1 cellular context compared by ENCODE assay signal in the genomic region with DNA sequence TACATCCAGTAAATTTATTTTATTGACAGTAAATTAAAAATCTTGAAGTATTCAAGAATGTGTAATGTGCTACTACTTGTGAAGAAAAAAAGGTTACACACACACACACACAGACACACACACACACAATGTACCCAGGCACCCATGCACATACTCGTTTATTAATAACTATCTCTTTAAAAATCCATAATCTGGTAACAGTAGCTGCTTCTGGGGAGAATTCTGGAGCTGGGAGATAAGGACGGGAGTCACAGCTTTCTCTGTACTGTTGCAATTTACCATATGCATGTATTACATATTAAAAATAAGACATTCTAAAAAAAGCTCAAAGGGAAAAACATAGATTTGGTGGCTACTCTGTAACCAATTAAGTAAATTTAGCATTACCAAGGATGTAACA.
A peak's percentile ranks its signal among the peaks of the same experiment; 100 is the strongest.
TF ChIP-seq lines count a peak whose summit lies in the region.

No MANE protein-coding gene starts in this region.

TF ChIP-seq in K562, 482 proteins besides CTCF, POLR2A, EP300 and RAD21 (continues in another document):
- TF ChIP-seq TAL1 (IDR thresholded peaks at IDR 0.05) (peak; percentile 85), HNRNPUL1 (IDR thresholded peaks at IDR 0.05; ENCODE audit: low read length) (no peak), CBFB (CRISPR knock-in tag; IDR thresholded peaks at IDR 0.05) (no peak), POLR2AphosphoS5 (IDR thresholded peaks at IDR 0.05; ENCODE audit: control insufficient read depth, insufficient read depth, low read depth, low read length) (peak; percentile 51; the same call in 1 of the 2 replicates), XRCC3 (IDR thresholded peaks at IDR 0.05) (no peak), ZNF121 (CRISPR knock-in tag; conservative IDR thresholded peaks at IDR 0.05) (no peak), NFATC3 (IDR thresholded peaks at IDR 0.05) (no peak), NFIC (IDR thresholded peaks at IDR 0.05) (0 out of 2 replicates have a peak, but pooled peaks have one; percentile 21), SOX6 (IDR thresholded peaks at IDR 0.05) (peak; percentile 14; the same call in 1 of the 2 replicates), HNRNPH1 (optimal IDR thresholded peaks at IDR 0.05; ENCODE audit: low read depth, low read length) (no peak), SMARCC2 (IDR thresholded peaks at IDR 0.05; ENCODE audit: low read depth) (0 out of 2 replicates have a peak, but pooled peaks have one; percentile 40), ZNF586 (CRISPR knock-in tag; conservative IDR thresholded peaks at IDR 0.05) (no peak), TCF3 (CRISPR knock-in tag; IDR thresholded peaks at IDR 0.05) (peak; percentile 85), ETV6 (IDR thresholded peaks at IDR 0.05; ENCODE audit: borderline replicate concordance in 1 of 2, low read depth in 2 of 2, low read length in 1 of 2) (no peak), ETV6 (CRISPR knock-in tag; IDR thresholded peaks at IDR 0.05; ENCODE audit: borderline replicate concordance) (no peak), KDM1A (IDR thresholded peaks at IDR 0.05) (peak in 1 of 2 experiments; percentile 13; a peak in 2 of 4 replicates), TRIM24 (IDR thresholded peaks at IDR 0.05) (peak in 1 of 2 experiments; percentile 27; a peak in 1 of 4 replicates), ZNF668 (CRISPR knock-in tag; IDR thresholded peaks at IDR 0.05) (no peak), RAD51 (IDR thresholded peaks at IDR 0.05; ENCODE audit: borderline replicate concordance, low read depth) (no peak), PHB (CRISPR knock-in tag; IDR thresholded peaks at IDR 0.05) (no peak), DPF2 (IDR thresholded peaks at IDR 0.05) (peak; percentile 55; the same call in 1 of the 2 replicates), CBFA2T3 (IDR thresholded peaks at IDR 0.05) (peak; percentile 82), ZNF408 (CRISPR knock-in tag; IDR thresholded peaks at IDR 0.05; ENCODE audit: low read depth) (no peak), CBFA2T2 (conservative IDR thresholded peaks at IDR 0.05) (peak; percentile 70), ZNF133 (CRISPR knock-in tag; IDR thresholded peaks at IDR 0.05) (no peak), MAFF (IDR thresholded peaks at IDR 0.05; ENCODE audit: low read length) (no peak), ESRRB (CRISPR knock-in tag; IDR thresholded peaks at IDR 0.05; ENCODE audit: borderline replicate concordance) (no peak), RCOR1 (IDR thresholded peaks at IDR 0.05; ENCODE audit: borderline replicate concordance in 1 of 2, low read depth in 2 of 2, low read length in 2 of 2) (0 out of 4 replicates have a peak, but pooled peaks of 1 of the 2 experiments have one; percentile 39), PTBP1 (IDR thresholded peaks at IDR 0.05; ENCODE audit: low read depth, low read length) (no peak), HDAC3 (IDR thresholded peaks at IDR 0.05; ENCODE audit: borderline replicate concordance, partially characterized antibody) (peak; percentile 21), ESRRA (IDR thresholded peaks at IDR 0.05; ENCODE audit: borderline replicate concordance, low read depth) (no peak), ZNF12 (CRISPR knock-in tag; IDR thresholded peaks at IDR 0.05) (no peak), RFX1 (IDR thresholded peaks at IDR 0.05) (0 out of 2 replicates have a peak, but pooled peaks have one; percentile 5), MCM3 (IDR thresholded peaks at IDR 0.05) (no peak), KAT7 (CRISPR knock-in tag; IDR thresholded peaks at IDR 0.05; ENCODE audit: borderline replicate concordance) (no peak), NCOA2 (IDR thresholded peaks at IDR 0.05; ENCODE audit: partially characterized antibody in 2 of 2) (no peak), ZNF695 (CRISPR knock-in tag; IDR thresholded peaks at IDR 0.05) (no peak), ARID1B (IDR thresholded peaks at IDR 0.05) (peak; percentile 80)
- TF ChIP-seq, protein P1, sequence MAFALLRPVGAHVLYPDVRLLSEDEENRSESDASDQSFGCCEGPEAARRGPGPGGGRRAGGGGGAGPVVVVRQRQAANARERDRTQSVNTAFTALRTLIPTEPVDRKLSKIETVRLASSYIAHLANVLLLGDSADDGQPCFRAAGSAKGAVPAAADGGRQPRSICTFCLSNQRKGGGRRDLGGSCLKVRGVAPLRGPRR (CRISPR knock-in tag; IDR thresholded peaks at IDR 0.05), result no peak
- TF ChIP-seq, protein P2, sequence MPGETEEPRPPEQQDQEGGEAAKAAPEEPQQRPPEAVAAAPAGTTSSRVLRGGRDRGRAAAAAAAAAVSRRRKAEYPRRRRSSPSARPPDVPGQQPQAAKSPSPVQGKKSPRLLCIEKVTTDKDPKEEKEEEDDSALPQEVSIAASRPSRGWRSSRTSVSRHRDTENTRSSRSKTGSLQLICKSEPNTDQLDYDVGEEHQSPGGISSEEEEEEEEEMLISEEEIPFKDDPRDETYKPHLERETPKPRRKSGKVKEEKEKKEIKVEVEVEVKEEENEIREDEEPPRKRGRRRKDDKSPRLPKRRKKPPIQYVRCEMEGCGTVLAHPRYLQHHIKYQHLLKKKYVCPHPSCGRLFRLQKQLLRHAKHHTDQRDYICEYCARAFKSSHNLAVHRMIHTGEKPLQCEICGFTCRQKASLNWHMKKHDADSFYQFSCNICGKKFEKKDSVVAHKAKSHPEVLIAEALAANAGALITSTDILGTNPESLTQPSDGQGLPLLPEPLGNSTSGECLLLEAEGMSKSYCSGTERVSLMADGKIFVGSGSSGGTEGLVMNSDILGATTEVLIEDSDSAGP (CRISPR knock-in tag; IDR thresholded peaks at IDR 0.05), result peak; percentile 76; the same call in 1 of the 2 replicates
- TF ChIP-seq, protein P3, sequence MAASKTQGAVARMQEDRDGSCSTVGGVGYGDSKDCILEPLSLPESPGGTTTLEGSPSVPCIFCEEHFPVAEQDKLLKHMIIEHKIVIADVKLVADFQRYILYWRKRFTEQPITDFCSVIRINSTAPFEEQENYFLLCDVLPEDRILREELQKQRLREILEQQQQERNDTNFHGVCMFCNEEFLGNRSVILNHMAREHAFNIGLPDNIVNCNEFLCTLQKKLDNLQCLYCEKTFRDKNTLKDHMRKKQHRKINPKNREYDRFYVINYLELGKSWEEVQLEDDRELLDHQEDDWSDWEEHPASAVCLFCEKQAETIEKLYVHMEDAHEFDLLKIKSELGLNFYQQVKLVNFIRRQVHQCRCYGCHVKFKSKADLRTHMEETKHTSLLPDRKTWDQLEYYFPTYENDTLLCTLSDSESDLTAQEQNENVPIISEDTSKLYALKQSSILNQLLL (CRISPR knock-in tag; IDR thresholded peaks at IDR 0.05; ENCODE audit: borderline replicate concordance), result no peak
- TF ChIP-seq, protein P4, sequence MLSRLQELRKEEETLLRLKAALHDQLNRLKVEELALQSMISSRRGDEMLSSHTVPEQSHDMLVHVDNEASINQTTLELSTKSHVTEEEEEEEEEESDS (CRISPR knock-in tag; IDR thresholded peaks at IDR 0.05), result no peak
- TF ChIP-seq, protein P5, sequence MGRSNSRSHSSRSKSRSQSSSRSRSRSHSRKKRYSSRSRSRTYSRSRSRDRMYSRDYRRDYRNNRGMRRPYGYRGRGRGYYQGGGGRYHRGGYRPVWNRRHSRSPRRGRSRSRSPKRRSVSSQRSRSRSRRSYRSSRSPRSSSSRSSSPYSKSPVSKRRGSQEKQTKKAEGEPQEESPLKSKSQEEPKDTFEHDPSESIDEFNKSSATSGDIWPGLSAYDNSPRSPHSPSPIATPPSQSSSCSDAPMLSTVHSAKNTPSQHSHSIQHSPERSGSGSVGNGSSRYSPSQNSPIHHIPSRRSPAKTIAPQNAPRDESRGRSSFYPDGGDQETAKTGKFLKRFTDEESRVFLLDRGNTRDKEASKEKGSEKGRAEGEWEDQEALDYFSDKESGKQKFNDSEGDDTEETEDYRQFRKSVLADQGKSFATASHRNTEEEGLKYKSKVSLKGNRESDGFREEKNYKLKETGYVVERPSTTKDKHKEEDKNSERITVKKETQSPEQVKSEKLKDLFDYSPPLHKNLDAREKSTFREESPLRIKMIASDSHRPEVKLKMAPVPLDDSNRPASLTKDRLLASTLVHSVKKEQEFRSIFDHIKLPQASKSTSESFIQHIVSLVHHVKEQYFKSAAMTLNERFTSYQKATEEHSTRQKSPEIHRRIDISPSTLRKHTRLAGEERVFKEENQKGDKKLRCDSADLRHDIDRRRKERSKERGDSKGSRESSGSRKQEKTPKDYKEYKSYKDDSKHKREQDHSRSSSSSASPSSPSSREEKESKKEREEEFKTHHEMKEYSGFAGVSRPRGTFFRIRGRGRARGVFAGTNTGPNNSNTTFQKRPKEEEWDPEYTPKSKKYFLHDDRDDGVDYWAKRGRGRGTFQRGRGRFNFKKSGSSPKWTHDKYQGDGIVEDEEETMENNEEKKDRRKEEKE (IDR thresholded peaks at IDR 0.05; ENCODE audit: borderline replicate concordance in 1 of 2, control insufficient read depth in 1 of 2, low read depth in 2 of 2, low read length in 1 of 2), result no peak
- TF ChIP-seq, protein P6, sequence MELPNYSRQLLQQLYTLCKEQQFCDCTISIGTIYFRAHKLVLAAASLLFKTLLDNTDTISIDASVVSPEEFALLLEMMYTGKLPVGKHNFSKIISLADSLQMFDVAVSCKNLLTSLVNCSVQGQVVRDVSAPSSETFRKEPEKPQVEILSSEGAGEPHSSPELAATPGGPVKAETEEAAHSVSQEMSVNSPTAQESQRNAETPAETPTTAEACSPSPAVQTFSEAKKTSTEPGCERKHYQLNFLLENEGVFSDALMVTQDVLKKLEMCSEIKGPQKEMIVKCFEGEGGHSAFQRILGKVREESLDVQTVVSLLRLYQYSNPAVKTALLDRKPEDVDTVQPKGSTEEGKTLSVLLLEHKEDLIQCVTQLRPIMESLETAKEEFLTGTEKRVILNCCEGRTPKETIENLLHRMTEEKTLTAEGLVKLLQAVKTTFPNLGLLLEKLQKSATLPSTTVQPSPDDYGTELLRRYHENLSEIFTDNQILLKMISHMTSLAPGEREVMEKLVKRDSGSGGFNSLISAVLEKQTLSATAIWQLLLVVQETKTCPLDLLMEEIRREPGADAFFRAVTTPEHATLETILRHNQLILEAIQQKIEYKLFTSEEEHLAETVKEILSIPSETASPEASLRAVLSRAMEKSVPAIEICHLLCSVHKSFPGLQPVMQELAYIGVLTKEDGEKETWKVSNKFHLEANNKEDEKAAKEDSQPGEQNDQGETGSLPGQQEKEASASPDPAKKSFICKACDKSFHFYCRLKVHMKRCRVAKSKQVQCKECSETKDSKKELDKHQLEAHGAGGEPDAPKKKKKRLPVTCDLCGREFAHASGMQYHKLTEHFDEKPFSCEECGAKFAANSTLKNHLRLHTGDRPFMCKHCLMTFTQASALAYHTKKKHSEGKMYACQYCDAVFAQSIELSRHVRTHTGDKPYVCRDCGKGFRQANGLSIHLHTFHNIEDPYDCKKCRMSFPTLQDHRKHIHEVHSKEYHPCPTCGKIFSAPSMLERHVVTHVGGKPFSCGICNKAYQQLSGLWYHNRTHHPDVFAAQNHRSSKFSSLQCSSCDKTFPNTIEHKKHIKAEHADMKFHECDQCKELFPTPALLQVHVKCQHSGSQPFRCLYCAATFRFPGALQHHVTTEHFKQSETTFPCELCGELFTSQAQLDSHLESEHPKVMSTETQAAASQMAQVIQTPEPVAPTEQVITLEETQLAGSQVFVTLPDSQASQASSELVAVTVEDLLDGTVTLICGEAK (IDR thresholded peaks at IDR 0.05), result no peak
- TF ChIP-seq, protein P6 (CRISPR knock-in tag; IDR thresholded peaks at IDR 0.05), result no peak
- TF ChIP-seq, protein P7, sequence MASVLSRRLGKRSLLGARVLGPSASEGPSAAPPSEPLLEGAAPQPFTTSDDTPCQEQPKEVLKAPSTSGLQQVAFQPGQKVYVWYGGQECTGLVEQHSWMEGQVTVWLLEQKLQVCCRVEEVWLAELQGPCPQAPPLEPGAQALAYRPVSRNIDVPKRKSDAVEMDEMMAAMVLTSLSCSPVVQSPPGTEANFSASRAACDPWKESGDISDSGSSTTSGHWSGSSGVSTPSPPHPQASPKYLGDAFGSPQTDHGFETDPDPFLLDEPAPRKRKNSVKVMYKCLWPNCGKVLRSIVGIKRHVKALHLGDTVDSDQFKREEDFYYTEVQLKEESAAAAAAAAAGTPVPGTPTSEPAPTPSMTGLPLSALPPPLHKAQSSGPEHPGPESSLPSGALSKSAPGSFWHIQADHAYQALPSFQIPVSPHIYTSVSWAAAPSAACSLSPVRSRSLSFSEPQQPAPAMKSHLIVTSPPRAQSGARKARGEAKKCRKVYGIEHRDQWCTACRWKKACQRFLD (CRISPR knock-in tag; IDR thresholded peaks at IDR 0.05), result 0 out of 2 replicates have a peak, but pooled peaks have one; percentile 26
- TF ChIP-seq, protein P8, sequence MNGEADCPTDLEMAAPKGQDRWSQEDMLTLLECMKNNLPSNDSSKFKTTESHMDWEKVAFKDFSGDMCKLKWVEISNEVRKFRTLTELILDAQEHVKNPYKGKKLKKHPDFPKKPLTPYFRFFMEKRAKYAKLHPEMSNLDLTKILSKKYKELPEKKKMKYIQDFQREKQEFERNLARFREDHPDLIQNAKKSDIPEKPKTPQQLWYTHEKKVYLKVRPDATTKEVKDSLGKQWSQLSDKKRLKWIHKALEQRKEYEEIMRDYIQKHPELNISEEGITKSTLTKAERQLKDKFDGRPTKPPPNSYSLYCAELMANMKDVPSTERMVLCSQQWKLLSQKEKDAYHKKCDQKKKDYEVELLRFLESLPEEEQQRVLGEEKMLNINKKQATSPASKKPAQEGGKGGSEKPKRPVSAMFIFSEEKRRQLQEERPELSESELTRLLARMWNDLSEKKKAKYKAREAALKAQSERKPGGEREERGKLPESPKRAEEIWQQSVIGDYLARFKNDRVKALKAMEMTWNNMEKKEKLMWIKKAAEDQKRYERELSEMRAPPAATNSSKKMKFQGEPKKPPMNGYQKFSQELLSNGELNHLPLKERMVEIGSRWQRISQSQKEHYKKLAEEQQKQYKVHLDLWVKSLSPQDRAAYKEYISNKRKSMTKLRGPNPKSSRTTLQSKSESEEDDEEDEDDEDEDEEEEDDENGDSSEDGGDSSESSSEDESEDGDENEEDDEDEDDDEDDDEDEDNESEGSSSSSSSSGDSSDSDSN (IDR thresholded peaks at IDR 0.05; ENCODE audit: borderline replicate concordance in 1 of 2, low read depth in 2 of 2, low read length in 2 of 2), result no peak
